In the genomic region with DNA sequence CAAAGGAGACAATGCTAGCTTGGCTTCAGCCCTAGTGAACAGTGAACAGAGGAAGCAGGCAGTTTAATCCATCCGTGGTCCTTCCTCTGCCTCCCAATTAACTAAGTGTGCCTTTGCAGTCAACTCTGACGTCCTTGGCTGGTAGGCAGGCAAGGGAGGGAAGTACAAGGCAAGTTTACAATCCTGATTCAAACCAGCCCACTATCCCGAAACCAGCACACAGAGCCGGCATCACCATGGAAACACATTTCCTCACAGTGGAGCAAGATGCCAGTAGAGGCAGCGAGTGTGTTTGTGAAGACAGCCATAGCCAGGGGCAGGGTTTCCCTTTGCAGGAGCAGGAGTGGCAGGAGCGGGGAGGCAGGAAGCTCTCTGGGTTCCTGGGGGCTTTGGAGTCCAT, we compare ENCODE assay signal across 15 cellular contexts.
A peak's percentile ranks its signal among the peaks of the same experiment; 100 is the strongest.
DNase-seq lines count a peak whose midpoint lies in the region; ATAC-seq, FAIRE-seq and TF ChIP-seq lines count a peak whose summit lies in the region.
"Had no signal": no experiment of that assay in that cellular context is flagged by ENCODE, and none has a peak within 500 bp of the region (broad histone marks: within the 10 kb centered on the region; RNA-seq: fewer than 3 reads in every experiment).

No MANE protein-coding gene starts in this region.

- CTCF ChIA-PET in K562 (lab: Yijun Ruan, JAX; ENCODE audit: low intra/inter-chr PET ratio): no interaction called here
- CTCF ChIA-PET in CD8-positive, alpha-beta memory T cell (lab: Charles Lee): no interaction called here

- H3K79me2 ChIP-seq in K562 (ENCODE audit: control insufficient read depth, insufficient read depth, low read length): no peaks in the 10 kb centered on the region

- H3K27ac Mint-ChIP-seq in CD8-positive, alpha-beta memory T cell: peak overlapping the region in 2 of 8 donors; percentile 70 to 97
- H3K27ac Mint-ChIP-seq in HFFc6: no peak overlapping the region; the same call in 1 of the 2 replicates
- no peak overlapping the region for H3K27ac Mint-ChIP-seq in effector memory CD8-positive, alpha-beta T cell
- H3K27ac Mint-ChIP-seq: activated T-cell treated with anti-CD3 and anti-CD28 coated beads, Interleukin-2, amount 50 U/mL, for 24 hours had no signal

- no peaks in the 10 kb centered on the region for H3K27me3 ChIP-seq in BE2C
- no peaks in the 10 kb centered on the region for H3K27me3 ChIP-seq in K562 (ENCODE audit: control insufficient read depth in 2 of 2, insufficient read depth in 2 of 2, low read length in 2 of 2)
- H3K27me3 ChIP-seq in right cardiac atrium (ENCODE audit: control insufficient read depth, insufficient read depth): no peaks in the 10 kb centered on the region
- no peaks in the 10 kb centered on the region for H3K27me3 ChIP-seq in CD8-positive, alpha-beta memory T cell (ENCODE audit: insufficient read depth, low read length, poor library complexity, severe bottlenecking)

- H3K4me3 Mint-ChIP-seq in CD8-positive, alpha-beta memory T cell: no peak overlapping the region
- no peak overlapping the region for H3K4me3 Mint-ChIP-seq in HFFc6
- H3K4me3 Mint-ChIP-seq in effector memory CD8-positive, alpha-beta T cell: no peak overlapping the region
- H3K4me3 Mint-ChIP-seq: activated CD4-positive, alpha-beta T cell treated with anti-CD3 and anti-CD28 coated beads for 36 hours; activated T-cell treated with anti-CD3 and anti-CD28 coated beads, Interleukin-2, amount 50 U/mL, for 24 hours had no signal

- H3K36me3 Mint-ChIP-seq in CD8-positive, alpha-beta memory T cell: peaks cover 0 to 61% (median 16%) of the 10 kb centered on the region in 3 donors
- H3K36me3 Mint-ChIP-seq in HFFc6 (ENCODE audit: low read depth): peaks cover 25% of the 10 kb centered on the region
- H3K36me3 Mint-ChIP-seq in effector memory CD8-positive, alpha-beta T cell (ENCODE audit: insufficient read depth): peaks cover 39% of the 10 kb centered on the region

- H3K9me3 ChIP-seq in BE2C (no peaks in the 10 kb centered on the region), K562 (replicated peaks; ENCODE audit: control insufficient read depth, insufficient read depth, low read depth, low read length) (no peaks in the 10 kb centered on the region), right cardiac atrium (ENCODE audit: control insufficient read depth, low read length) (peaks cover 2% of the 10 kb centered on the region)
- H3K9me3 ChIP-seq in CD8-positive, alpha-beta memory T cell (ENCODE audit: low read length): no peaks in the 10 kb centered on the region

- DNase-seq in BE2C (peak; percentile 36), K562 (ENCODE audit: extremely low read depth in 1 of 4, low spot score in 3 of 4) (no peak), right cardiac atrium (no peak), pons (ENCODE audit: low spot score) (peak; percentile 56), iPS-NIHi11 (ENCODE audit: low spot score) (no peak), HFFc6 (no peak)
- DNase-seq in CD8-positive, alpha-beta memory T cell: no peak
- DNase-seq in effector memory CD8-positive, alpha-beta T cell: no peak
- DNase-seq: activated CD4-positive, alpha-beta T cell treated with anti-CD3 and anti-CD28 coated beads for 36 hours; activated T-cell treated with anti-CD3 and anti-CD28 coated beads, Interleukin-2, amount 50 U/mL, for 24 hours; amniotic stem cell; DMS153; effector CD8-positive, alpha-beta T cell; T-helper 2 cell had no signal

- no peak overlapping the region for H2AFZ ChIP-seq in K562 (ENCODE audit: low read depth, low read length)

- no peak for TF ChIP-seq RAD21 in K562 (CRISPR knock-in tag; conservative IDR thresholded peaks at IDR 0.05 in 1 of 2, IDR thresholded peaks at IDR 0.05 in 1 of 2)

- WGBS in K562 (ENCODE audit: insufficient coverage, low coverage, missing lambda C conversion rate): 86% methylated on average over 6 of the region's 6 CpGs
- 60% methylated on average over 6 of the region's 6 CpGs for WGBS in right cardiac atrium

- no peak for ATAC-seq in K562
- ATAC-seq in right cardiac atrium: peak; percentile 19 to 24
- ATAC-seq in effector memory CD8-positive, alpha-beta T cell (replicated peaks): no peak
- ATAC-seq: activated CD4-positive, alpha-beta T cell treated with anti-CD3 and anti-CD28 coated beads for 36 hours; Panc1 had no signal

- no peaks in the 10 kb centered on the region for H3K27me3 Mint-ChIP-seq in CD8-positive, alpha-beta memory T cell
- peaks cover 5% of the 10 kb centered on the region for H3K27me3 Mint-ChIP-seq in HFFc6 (ENCODE audit: insufficient read depth)
- H3K27me3 Mint-ChIP-seq in effector memory CD8-positive, alpha-beta T cell: no peaks in the 10 kb centered on the region
- H3K27me3 Mint-ChIP-seq: activated CD4-positive, alpha-beta T cell treated with anti-CD3 and anti-CD28 coated beads for 36 hours; activated T-cell treated with anti-CD3 and anti-CD28 coated beads, Interleukin-2, amount 50 U/mL, for 24 hours had no signal

- BruUV-seq in K562 (replicated peaks; lab: Mats Ljungman, UMichigan): no TSS peak

- intact Hi-C loops in K562 (cut with micrococcal nuclease): no loop called here
- intact Hi-C loops in right cardiac atrium (cut with DNase I): no loop called here

- in situ Hi-C loops in K562 (cut with MboI): no loop called here

- no peaks in the 10 kb centered on the region for H4K20me1 ChIP-seq in K562 (replicated peaks; ENCODE audit: control insufficient read depth, insufficient read depth, low read length)

- H3K4me3 ChIP-seq in BE2C (ENCODE audit: low read depth, low read length) (no peak overlapping the region), K562 (no peak overlapping the region), right cardiac atrium (ENCODE audit: low read length) (no peak overlapping the region)
- H3K4me3 ChIP-seq in CD8-positive, alpha-beta memory T cell (ENCODE audit: low read length): no peak overlapping the region

- no peaks in the 10 kb centered on the region for H3K9me1 ChIP-seq in K562 (ENCODE audit: control insufficient read depth, insufficient read depth, low read length)

- no peak for TF ChIP-seq POLR2A in K562 (conservative IDR thresholded peaks at IDR 0.05)

- H3K36me3 ChIP-seq in BE2C (peaks cover 31% of the 10 kb centered on the region), K562 (ENCODE audit: control insufficient read depth, insufficient read depth, low read length) (peaks cover 55% of the 10 kb centered on the region)
- H3K36me3 ChIP-seq in CD8-positive, alpha-beta memory T cell (ENCODE audit: insufficient read depth, low read length): peaks cover 16% of the 10 kb centered on the region

- no peaks in the 10 kb centered on the region for H3K4me1 Mint-ChIP-seq in CD8-positive, alpha-beta memory T cell
- peaks cover 3% of the 10 kb centered on the region for H3K4me1 Mint-ChIP-seq in HFFc6 (ENCODE audit: low read depth)
- no peaks in the 10 kb centered on the region for H3K4me1 Mint-ChIP-seq in effector memory CD8-positive, alpha-beta T cell (ENCODE audit: low read depth in 2 of 2)
- H3K4me1 Mint-ChIP-seq: activated CD4-positive, alpha-beta T cell treated with anti-CD3 and anti-CD28 coated beads for 36 hours had no signal

- POLR2A ChIA-PET in K562 (lab: Yijun Ruan, JAX): no interaction called here
- POLR2A ChIA-PET in CD8-positive, alpha-beta memory T cell (lab: Charles Lee): no interaction called here

- H3K4me2 ChIP-seq in K562 (ENCODE audit: insufficient read depth, low read length): no peak overlapping the region

- H3K4me1 ChIP-seq in BE2C: peaks cover 30% of the 10 kb centered on the region
- H3K4me1 ChIP-seq in K562 (replicated peaks in 1 of 2; ENCODE audit: control insufficient read depth in 2 of 2, insufficient read depth in 2 of 2, low read length in 2 of 2): no peaks in the 10 kb centered on the region
- H3K4me1 ChIP-seq in right cardiac atrium (ENCODE audit: control insufficient read depth, insufficient read depth, low read length): peaks cover 4% of the 10 kb centered on the region
- no peaks in the 10 kb centered on the region for H3K4me1 ChIP-seq in CD8-positive, alpha-beta memory T cell (ENCODE audit: insufficient read depth, low read length)

- H3K9ac ChIP-seq in K562 (ENCODE audit: insufficient read depth in 1 of 2, low read depth in 2 of 2, low read length in 2 of 2): no peak overlapping the region

- TF ChIP-seq EP300 in K562 (IDR thresholded peaks at IDR 0.05; ENCODE audit: low read length): no peak

- no peaks in the 10 kb centered on the region for H3K9me3 Mint-ChIP-seq in CD8-positive, alpha-beta memory T cell
- no peaks in the 10 kb centered on the region for H3K9me3 Mint-ChIP-seq in HFFc6
- H3K9me3 Mint-ChIP-seq in effector memory CD8-positive, alpha-beta T cell: no peaks in the 10 kb centered on the region
- H3K9me3 Mint-ChIP-seq: activated T-cell treated with anti-CD3 and anti-CD28 coated beads, Interleukin-2, amount 50 U/mL, for 24 hours had no signal

- no peak for FAIRE-seq in K562 (lab: Jason Lieb, UNC)

- TF ChIP-seq CTCF in BE2C (IDR thresholded peaks at IDR 0.05; ENCODE audit: low read depth, low read length) (no peak), K562 (IDR thresholded peaks at IDR 0.05 in 2 of 3, conservative IDR thresholded peaks at IDR 0.05 in 1 of 3; ENCODE audit: insufficient read depth in 2 of 3, low read depth in 1 of 3, low read length in 3 of 3) (no peak), HFFc6 (IDR thresholded peaks at IDR 0.05) (no peak)

- H3K27ac ChIP-seq in K562 (ENCODE audit: extremely low read depth, low read depth, low read length) (no peak overlapping the region), right cardiac atrium (ENCODE audit: low read length) (peak overlapping the region; percentile 78)
- no peak overlapping the region for H3K27ac ChIP-seq in CD8-positive, alpha-beta memory T cell (ENCODE audit: low read depth, low read length)

TF ChIP-seq in K562, 482 proteins besides CTCF, POLR2A, EP300 and RAD21:
- TF ChIP-seq HNRNPH1 (optimal IDR thresholded peaks at IDR 0.05; ENCODE audit: low read depth, low read length) (no peak), RFX1 (IDR thresholded peaks at IDR 0.05) (peak; percentile 24; the same call in 1 of the 2 replicates), SREBF2 (CRISPR knock-in tag; IDR thresholded peaks at IDR 0.05) (no peak)
TF ChIP-seq in K562: peak in this region for 1.

Comparison
In these comparisons a context has a peak if more than half of its experiments do, and no peak if none do; other contexts are left out.
1. DNase-seq: peak in BE2C (single experiment) and pons (single experiment); none in K562 (0 of 4), right cardiac atrium (0 of 3), CD8-positive, alpha-beta memory T cell (0 of 5), iPS-NIHi11 (single experiment), HFFc6 (single experiment) and effector memory CD8-positive, alpha-beta T cell (0 of 3).
2. ATAC-seq: peak in right cardiac atrium (2 of 2); none in K562 (single experiment) and effector memory CD8-positive, alpha-beta T cell (single experiment).